Comparison of ENCODE assay signal across 17 cellular contexts in the genomic region with DNA sequence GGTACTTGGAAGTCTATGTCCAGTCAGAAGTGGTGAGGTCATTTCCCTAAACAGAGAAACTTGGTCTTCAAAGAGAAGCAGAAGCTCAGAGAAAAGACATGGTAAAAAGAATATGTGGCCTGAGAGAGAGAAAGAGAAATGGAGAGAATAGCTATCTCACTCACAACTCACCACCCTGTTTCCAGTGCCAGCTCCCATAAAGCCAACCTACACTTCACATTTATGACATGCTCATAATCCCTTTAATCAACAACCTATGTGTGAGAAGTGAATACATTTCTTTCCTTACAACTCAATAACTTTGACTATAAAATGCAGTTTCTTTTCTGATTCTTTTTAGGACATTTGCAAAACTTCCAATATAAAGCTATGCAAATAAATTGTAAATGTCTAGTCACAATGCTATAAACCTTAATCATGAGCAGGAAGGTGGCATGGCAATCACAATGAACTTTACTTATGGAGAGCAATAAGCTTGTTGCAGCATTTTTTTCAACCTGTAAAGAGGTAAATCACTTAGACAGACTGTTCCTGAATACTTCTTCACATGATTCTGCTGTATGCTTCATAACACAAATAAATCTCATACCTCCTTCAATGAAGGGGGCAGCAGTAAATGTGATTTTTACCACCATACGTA.
DNase-seq lines count a peak whose midpoint lies in the region; ATAC-seq and TF ChIP-seq lines count a peak whose summit lies in the region.
"Had no signal": no experiment of that assay in that cellular context is flagged by ENCODE, and none has a peak within 500 bp of the region (broad histone marks: within the 10 kb centered on the region; RNA-seq: fewer than 3 reads in every experiment).

No MANE protein-coding gene starts in this region.

- no peaks in the 10 kb centered on the region for H3K9me3 Mint-ChIP-seq in nephron progenitor cell

- H3F3A ChIP-seq in PC-3 (ENCODE audit: low read length, unreplicated experiment), result no peaks in the 10 kb centered on the region

- ATAC-seq in PC-3, result peak; percentile 91
- ATAC-seq: Right ventricle myocardium inferior had no signal

- intact Hi-C loops in PC-3 (cut with micrococcal nuclease), result loop anchor here (1.0 to 5.0 kb wide), 2 partner anchors 68 to 511 kb away; no protein-coding TSS in a partner anchor
- intact Hi-C loops in dorsolateral prefrontal cortex (cut with DNase I), result no loop called here

- no peaks in the 10 kb centered on the region for H3K9me2 ChIP-seq in PC-3 (replicated peaks; ENCODE audit: low read length)

- no peaks in the 10 kb centered on the region for H3K9me3 ChIP-seq in PC-3 (ENCODE audit: low read length)
- H3K9me3 ChIP-seq: Caco-2 had no signal

- H3K27ac ChIP-seq in PC-3 (ENCODE audit: low read length) (no peak overlapping the region), dorsolateral prefrontal cortex (peak overlapping the region in 41 of 59 donors; percentile 6 to 83 (median 44))
- H3K27ac ChIP-seq: 22Rv1, HL-60 had no signal

- no peaks in the 10 kb centered on the region for H3K27me3 Mint-ChIP-seq in nephron progenitor cell (ENCODE audit: low read depth, poor library complexity)

- no peak for TF ChIP-seq CTCF in PC-3 (conservative IDR thresholded peaks at IDR 0.05; ENCODE audit: low read depth, low read length)
- TF ChIP-seq CTCF in dorsolateral prefrontal cortex (IDR thresholded peaks at IDR 0.05 in 54 of 56, conservative IDR thresholded peaks at IDR 0.05 in 2 of 56; ENCODE audit: low read depth in 1 of 56, partially characterized antibody in 56 of 56), result no peak
- no peak for TF ChIP-seq CTCF in nephron progenitor cell (IDR thresholded peaks at IDR 0.05)

- H3K4me3 Mint-ChIP-seq in nephron progenitor cell, result no peak overlapping the region

- no peaks in the 10 kb centered on the region for H4K20me1 ChIP-seq in PC-3 (ENCODE audit: low read length)

- peak; percentile 11 for DNase-seq in DMS53 (lab: John Stamatoyannopoulos, UW)
- DNase-seq in DMS53 treated with DMSO at 0.1 percent for 48 hours (lab: John Stamatoyannopoulos, UW; ENCODE audit: unreplicated experiment), result no peak
- no peak for DNase-seq in PC-3
- no peak for DNase-seq in dorsolateral prefrontal cortex
- DNase-seq in nephron progenitor cell, result no peak
- no peak for DNase-seq in NCI-H774 (lab: John Stamatoyannopoulos, UW)
- DNase-seq in amygdala (lab: John Stamatoyannopoulos, UW), result no peak
- DNase-seq in Ammon's horn (ENCODE audit: low spot score), result no peak
- DNase-seq: AML-193; Caco-2; IMR-90; NCI-H1105; NCI-H1694; NK-92 treated with Interleukin-12 subunit alpha and Interleukin-12 subunit beta, amount 100 ng/mL, for 24 hours had no signal

- POLR2A ChIA-PET in PC-3 (lab: Charles Lee; ENCODE audit: unreplicated experiment), result interaction anchor here (1.2 kb wide), 1 partner anchor 67 kb away, joined by 5 read pairs; no protein-coding TSS in a partner anchor

- peak overlapping the region; percentile 3 for H3K27ac Mint-ChIP-seq in nephron progenitor cell

- H3K4me1 ChIP-seq in PC-3 (ENCODE audit: insufficient read depth, low read length), result no peaks in the 10 kb centered on the region
- H3K4me1 ChIP-seq: Caco-2 had no signal

- no peak overlapping the region for H3K4me2 ChIP-seq in PC-3 (ENCODE audit: low read length)

- H3K4me3 ChIP-seq in PC-3 (ENCODE audit: low read length), result no peak overlapping the region
- no peak overlapping the region for H3K4me3 ChIP-seq in dorsolateral prefrontal cortex

- peaks cover 6% of the 10 kb centered on the region for H3K36me3 Mint-ChIP-seq in nephron progenitor cell (ENCODE audit: low read depth)

- no peaks in the 10 kb centered on the region for H3K36me3 ChIP-seq in PC-3 (ENCODE audit: low read depth, low read length)

- H3K27me3 ChIP-seq in PC-3 (ENCODE audit: low read length) (no peaks in the 10 kb centered on the region), dorsolateral prefrontal cortex (no peaks in the 10 kb centered on the region)

- peaks cover 5% of the 10 kb centered on the region for H3K4me1 Mint-ChIP-seq in nephron progenitor cell

- no peaks in the 10 kb centered on the region for H3K79me2 ChIP-seq in PC-3 (ENCODE audit: low read length)

- CTCF ChIA-PET in PC-3 (lab: Charles Lee), result interaction anchor here (0.7 to 1.5 kb wide), 2 partner anchors 67 to 69 kb away, joined by 3 read pairs; no protein-coding TSS in a partner anchor

- H3K9ac ChIP-seq in PC-3 (ENCODE audit: low read length), result no peak overlapping the region

- no TSS peak for BruUV-seq in PC-3 (replicated peaks; lab: Mats Ljungman, UMichigan)

- H2AFZ ChIP-seq in PC-3 (ENCODE audit: low read length), result no peak overlapping the region
